13 cellular contexts compared by ENCODE assay signal in genomic region chr9:104858846-104859245, GRCh38.
"Had no signal": no experiment of that assay in that cellular context is flagged by ENCODE, and none has a peak within 500 bp of the region (broad histone marks: within the 10 kb centered on the region; RNA-seq: fewer than 3 reads in every experiment).

No MANE protein-coding gene starts in this region.

- H3K4me3 Mint-ChIP-seq: activated naive CD8-positive, alpha-beta T cell; nephron progenitor cell; stimulated activated effector memory CD8-positive, alpha-beta T cell treated with anti-CD3 and anti-CD28 coated beads, Interleukin-12 subunit alpha, Interleukin-12 subunit beta, amount 100 ng/mL, for 72 hours had no signal

- H3K9me3 ChIP-seq: ascending aorta, heart left ventricle, upper lobe of left lung had no signal

- H3K27me3 Mint-ChIP-seq: activated naive CD8-positive, alpha-beta T cell had no signal

- H3K4me3 ChIP-seq: ascending aorta, heart left ventricle, upper lobe of left lung had no signal

- H3K27ac Mint-ChIP-seq: activated naive CD8-positive, alpha-beta T cell; nephron progenitor cell; stimulated activated effector memory CD8-positive, alpha-beta T cell treated with anti-CD3 and anti-CD28 coated beads, Interleukin-12 subunit alpha, Interleukin-12 subunit beta, amount 100 ng/mL, for 72 hours had no signal

- DNase-seq: activated CD4-positive, CD25-positive, alpha-beta regulatory T cell; activated gamma-delta T cell; activated T-cell treated with anti-CD3 and anti-CD28 coated beads, Interleukin-2, amount 50 U/mL, for 48 hours; heart left ventricle; nephron progenitor cell; SIG-M5; T-helper 2 cell; upper lobe of left lung had no signal

- H3K4me1 Mint-ChIP-seq: stimulated activated effector memory CD8-positive, alpha-beta T cell treated with anti-CD3 and anti-CD28 coated beads, Interleukin-12 subunit alpha, Interleukin-12 subunit beta, amount 100 ng/mL, for 72 hours had no signal

- FAIRE-seq: islet of Langerhans had no signal

- H3K9me3 Mint-ChIP-seq: nephron progenitor cell; stimulated activated effector memory CD8-positive, alpha-beta T cell treated with anti-CD3 and anti-CD28 coated beads, Interleukin-12 subunit alpha, Interleukin-12 subunit beta, amount 100 ng/mL, for 72 hours had no signal

- H3K27me3 ChIP-seq: ascending aorta, foreskin keratinocyte, heart left ventricle, upper lobe of left lung had no signal
